26 cellular contexts compared by ENCODE assay signal in genomic region chr1:235072096-235072495, GRCh38. TPM values are rescaled to one million over a fixed set of nuclear protein-coding genes. Genes with fewer than 3 reads are reported as not detected.
DNase-seq lines count a peak whose midpoint lies in the region; ATAC-seq, FAIRE-seq and TF ChIP-seq lines count a peak whose summit lies in the region.
"Had no signal": no experiment of that assay in that cellular context is flagged by ENCODE, and none has a peak within 500 bp of the region (broad histone marks: within the 10 kb centered on the region; RNA-seq: fewer than 3 reads in every experiment).

No MANE protein-coding gene starts in this region.

- no peaks in the 10 kb centered on the region for H3K27me3 Mint-ChIP-seq in activated CD4-positive, alpha-beta T cell treated with anti-CD3 and anti-CD28 coated beads for 36 hours
- H3K27me3 Mint-ChIP-seq: naive thymus-derived CD4-positive, alpha-beta T cell had no signal

- peaks cover 44% of the 10 kb centered on the region for H3K79me2 ChIP-seq in PC-9 (ENCODE audit: low read depth)

- peaks cover 80% of the 10 kb centered on the region for H3F3A ChIP-seq in PC-9 (ENCODE audit: insufficient read depth, low read depth)

- H2AFZ ChIP-seq in PC-9, result no peak overlapping the region

- ATAC-seq in activated CD4-positive, alpha-beta T cell treated with anti-CD3 and anti-CD28 coated beads for 36 hours, result no peak
- ATAC-seq in psoas muscle (no peak), HG02885 (IDR thresholded peaks at IDR 0.05; ENCODE audit: poor library complexity, unreplicated experiment) (no peak)
- ATAC-seq: naive thymus-derived CD4-positive, alpha-beta T cell had no signal

- BruUV-seq in PC-9 (replicated peaks; lab: Mats Ljungman, UMichigan), result no TSS peak

- CTCF ChIA-PET in activated CD4-positive, alpha-beta T cell treated with anti-CD3 and anti-CD28 coated beads for 36 hours (lab: Charles Lee), result interaction anchor here (0.8 kb wide), 1 partner anchor 36 kb away, joined by 3 read pairs; no protein-coding TSS in a partner anchor
- CTCF ChIA-PET in PC-9 (lab: Charles Lee), result no interaction called here

- FAIRE-seq in kidney (lab: Jason Lieb, UNC), result no peak
- FAIRE-seq: endothelial cell of umbilical vein had no signal

- no peaks in the 10 kb centered on the region for H3K9me2 ChIP-seq in PC-9 (ENCODE audit: insufficient read depth)

- no peak for TF ChIP-seq CTCF in PC-9 (conservative IDR thresholded peaks at IDR 0.05)
- no peak for TF ChIP-seq CTCF in kidney (IDR thresholded peaks at IDR 0.05; ENCODE audit: borderline replicate concordance, extremely low read depth, insufficient read depth)
- no peak for TF ChIP-seq CTCF in psoas muscle (IDR thresholded peaks at IDR 0.05)

- no peak overlapping the region for H3K9ac ChIP-seq in kidney (ENCODE audit: low read length in 2 of 2)

- WGBS in psoas muscle, 3 donors, result 94 to 97% (median 95%) methylated on average over 5 to 6 of the region's 6 CpGs

- H3K4me1 ChIP-seq in PC-9 (replicated peaks; ENCODE audit: insufficient read depth) (peaks cover 93% of the 10 kb centered on the region), kidney (ENCODE audit: control insufficient read depth in 1 of 2, insufficient read depth in 1 of 2, low read depth in 1 of 2, low read length in 2 of 2) (peaks cover 55 to 69% of the 10 kb centered on the region in 2 donors), psoas muscle (peaks cover 65% of the 10 kb centered on the region)

- intact Hi-C loops in activated CD4-positive, alpha-beta T cell treated with anti-CD3 and anti-CD28 coated beads for 36 hours (cut with DNase I, micrococcal nuclease), result no loop called here
- intact Hi-C loops in PC-9 (cut with micrococcal nuclease; ENCODE audit: unreplicated experiment) (no loop called here), kidney (cut with DNase I) (loop anchor here (10.0 kb wide), 1 partner anchor 97 kb away; no protein-coding TSS in a partner anchor), psoas muscle (cut with DNase I) (loop anchor here (5.0 to 10.0 kb wide), 5 partner anchors 75 to 347 kb away; no protein-coding TSS in a partner anchor), posterior vena cava (cut with DNase I) (loop anchor here in 1 of 2 donors (10.0 kb wide), 1 partner anchor 347 kb away; no protein-coding TSS in a partner anchor)

- H3K27ac Mint-ChIP-seq in activated CD4-positive, alpha-beta T cell treated with anti-CD3 and anti-CD28 coated beads for 36 hours, result peak overlapping the region; percentile 17
- H3K27ac Mint-ChIP-seq: T-helper 1 cell treated with Interleukin-12 subunit alpha and Interleukin-12 subunit beta and Interleukin-4 antibody, amounts not matched to agents 30 μg/mL and 1 μg/mL, for 36 hours had no signal

- no peak overlapping the region for H3K4me3 ChIP-seq in PC-9
- H3K4me3 ChIP-seq in kidney (ENCODE audit: low read length in 2 of 2), result no peak overlapping the region
- H3K4me3 ChIP-seq in psoas muscle, result no peak overlapping the region
- H3K4me3 ChIP-seq: cardiac muscle cell, Peyer's patch, prostate gland, smooth muscle cell had no signal

- no peak overlapping the region for H3K4me3 Mint-ChIP-seq in activated CD4-positive, alpha-beta T cell treated with anti-CD3 and anti-CD28 coated beads for 36 hours
- H3K4me3 Mint-ChIP-seq: naive thymus-derived CD4-positive, alpha-beta T cell; T-helper 1 cell treated with Interleukin-12 subunit alpha and Interleukin-12 subunit beta and Interleukin-4 antibody, amounts not matched to agents 30 μg/mL and 1 μg/mL, for 36 hours had no signal

- H3K36me3 Mint-ChIP-seq in activated CD4-positive, alpha-beta T cell treated with anti-CD3 and anti-CD28 coated beads for 36 hours (ENCODE audit: low read depth), result no peaks in the 10 kb centered on the region

- no peaks in the 10 kb centered on the region for H4K20me1 ChIP-seq in PC-9 (ENCODE audit: insufficient read depth)

- H3K9me3 ChIP-seq in PC-9 (ENCODE audit: insufficient read depth, low read depth) (no peaks in the 10 kb centered on the region), kidney (ENCODE audit: control insufficient read depth in 1 of 2, low read length in 2 of 2) (no peaks in the 10 kb centered on the region), psoas muscle (no peaks in the 10 kb centered on the region)
- H3K9me3 ChIP-seq: Peyer's patch, prostate gland had no signal

- H3K27me3 ChIP-seq in PC-9 (ENCODE audit: insufficient read depth, low read depth) (no peaks in the 10 kb centered on the region), psoas muscle (ENCODE audit: insufficient read depth in 3 of 3, low read length in 2 of 3) (no peaks in the 10 kb centered on the region)
- H3K27me3 ChIP-seq: cardiac muscle cell, Peyer's patch had no signal

- H3K9me3 Mint-ChIP-seq in activated CD4-positive, alpha-beta T cell treated with anti-CD3 and anti-CD28 coated beads for 36 hours (ENCODE audit: low read depth), result no peaks in the 10 kb centered on the region
- H3K9me3 Mint-ChIP-seq: naive thymus-derived CD4-positive, alpha-beta T cell; T-helper 1 cell treated with Interleukin-12 subunit alpha and Interleukin-12 subunit beta and Interleukin-4 antibody, amounts not matched to agents 30 μg/mL and 1 μg/mL, for 36 hours had no signal

- DNase-seq in activated CD4-positive, alpha-beta T cell treated with anti-CD3 and anti-CD28 coated beads for 36 hours, result no peak
- no peak for DNase-seq in activated CD4-positive, alpha-beta T cell treated with anti-CD3 and anti-CD28 coated beads for 4 hours
- no peak for DNase-seq in PC-9
- DNase-seq in kidney, result peak; percentile 37
- DNase-seq in psoas muscle, result no peak
- DNase-seq in epidermal melanocyte (ENCODE audit: insufficient read length, low spot score), result no peak
- no peak for DNase-seq in posterior vena cava (ENCODE audit: low spot score)
- DNase-seq: activated gamma-delta T cell treated with Interleukin-2 at 50 U/mL for 16 hours; dermis blood vessel endothelial cell; DMS79; foreskin fibroblast; islet precursor cell; KBM-7; mesendoderm; naive thymus-derived CD4-positive, alpha-beta T cell; NCI-H1436 treated with DMSO at 0.1 percent for 48 hours; NCI-H510A treated with DMSO at 0.1 percent for 48 hours; Peyer's patch; stimulated activated naive CD4-positive, alpha-beta T cell had no signal

- POLR2A ChIA-PET in activated CD4-positive, alpha-beta T cell treated with anti-CD3 and anti-CD28 coated beads for 36 hours (lab: Charles Lee), result no interaction called here
- POLR2A ChIA-PET in PC-9 (lab: Charles Lee; ENCODE audit: unreplicated experiment), result interaction anchor here (0.7 kb wide), 1 partner anchor 112 kb away, joined by 3 read pairs; no protein-coding TSS in a partner anchor

- H3K4me2 ChIP-seq in PC-9, result peak overlapping the region; percentile 28
- H3K4me2 ChIP-seq: smooth muscle cell had no signal

- H3K27ac ChIP-seq in PC-9 (peak overlapping the region; percentile 100), kidney (ENCODE audit: low read depth in 2 of 2, low read length in 2 of 2) (no peak overlapping the region), psoas muscle (peak overlapping the region; percentile 96)
- H3K27ac ChIP-seq: 22Rv1, cardiac muscle cell had no signal

- no peaks in the 10 kb centered on the region for H3K36me3 ChIP-seq in PC-9 (ENCODE audit: low read depth)
- no peaks in the 10 kb centered on the region for H3K36me3 ChIP-seq in kidney (ENCODE audit: control insufficient read depth in 1 of 2, insufficient read depth in 2 of 2, low read length in 2 of 2)
- no peaks in the 10 kb centered on the region for H3K36me3 ChIP-seq in psoas muscle (ENCODE audit: insufficient read depth in 1 of 2, low read depth in 1 of 2)
- H3K36me3 ChIP-seq: cardiac muscle cell, Peyer's patch, prostate gland had no signal

- H3K4me1 Mint-ChIP-seq in activated CD4-positive, alpha-beta T cell treated with anti-CD3 and anti-CD28 coated beads for 36 hours, result peaks cover 36% of the 10 kb centered on the region

RNA-seq across cellular contexts. Expression of gene TOMM20, which starts 56.5 kb away (rescaled TPM):
- 100 to 1,000 TPM in 1 of 2 experiments, 10 to 100 TPM in 1; 62.1 to 148 TPM for total RNA-seq in activated CD4-positive, alpha-beta T cell treated with anti-CD3 and anti-CD28 coated beads for 36 hours
- 165 and 187 TPM in 2 replicates for total RNA-seq in PC-9 (2021)
- 102 TPM for total RNA-seq in kidney
- 96.4 TPM for polyA plus RNA-seq in kidney (ENCODE audit: insufficient read depth, low read depth, low replicate concordance)
- total RNA-seq in psoas muscle, result 10 to 100 TPM; 56.3 to 88.7 (median 66.9) TPM
- 10 to 100 TPM; 44.7 to 90.9 (median 77.0) TPM for polyA plus RNA-seq in psoas muscle
- 10 to 100 TPM; 75.4 to 86.2 TPM for total RNA-seq in posterior vena cava

Comparison
In these comparisons a context has a peak if more than half of its experiments do, and no peak if none do; other contexts are left out.
1. H3K27ac ChIP-seq: peak in PC-9 (single experiment) and psoas muscle (single experiment); none in kidney (0 of 2).
2. intact Hi-C loops: an anchor here in kidney (10.0 kb wide) and psoas muscle (5.0 to 10.0 kb wide); none called in activated CD4-positive, alpha-beta T cell treated with anti-CD3 and anti-CD28 coated beads for 36 hours and PC-9.